1 cellular context compared by ENCODE assay signal in genomic region chr17:57623620-57624019, GRCh38.
TF ChIP-seq lines count a peak whose summit lies in the region.

No MANE protein-coding gene starts in this region.

TF ChIP-seq in IMR-90, 13 proteins besides CTCF, POLR2A, EP300 and RAD21 (continued from another document):
- TF ChIP-seq ELK1 (IDR thresholded peaks at IDR 0.05; ENCODE audit: borderline replicate concordance, low read depth, low read length) (no peak), RFX5 (IDR thresholded peaks at IDR 0.05; ENCODE audit: low read depth, low read length) (no peak), SMC3 (IDR thresholded peaks at IDR 0.05; ENCODE audit: low read depth, low read length) (no peak)
TF ChIP-seq in IMR-90: peak in this region for 0.
